ENCODE assay signal across 8 cellular contexts in genomic region chr15:57706405-57707209, GRCh38. TPM values are rescaled to one million over a fixed set of nuclear protein-coding genes. Genes with fewer than 3 reads are reported as not detected.
DNase-seq lines count a peak whose midpoint lies in the region; ATAC-seq and TF ChIP-seq lines count a peak whose summit lies in the region.

Gene POLR2M, plus strand, starts transcription at chr15:57706714. Its CDS starts 129 bp downstream, at chr15:57706843.

- H3K4me3 ChIP-seq in HFF-Myc (replicated peaks; ENCODE audit: low read depth, low read length), result peak within 1 kb of the TSS; percentile 95
- H3K4me3 ChIP-seq in gastroesophageal sphincter, result peak within 1 kb of the TSS; percentile 75 to 80
- H3K4me3 ChIP-seq in neutrophil (ENCODE audit: low read depth in 1 of 2, low read length in 1 of 2), result peak within 1 kb of the TSS; percentile 66 to 71

- DNase-seq in GM03348 (ENCODE audit: low spot score) (peak; percentile 92), HFF-Myc (ENCODE audit: extremely low read depth, low read depth) (peak; percentile 98), NAMALWA (ENCODE audit: low spot score) (peak; percentile 98), SK-N-DZ (ENCODE audit: low spot score) (peak; percentile 95), substantia nigra (lab: John Stamatoyannopoulos, UW) (peak; percentile 39 to 99 (median 89))
- DNase-seq in activated naive CD4-positive, alpha-beta T cell treated with anti-CD3 and anti-CD28 coated beads for 36 hours, result peak; percentile 98

- CTCF ChIA-PET in activated naive CD4-positive, alpha-beta T cell treated with anti-CD3 and anti-CD28 coated beads for 36 hours (lab: Charles Lee), result interaction anchor here (0.9 to 1.9 kb wide), 5 partner anchors 10 to 164 kb away, joined by 3 to 8 read pairs (median 4); no protein-coding TSS in a partner anchor

- TF ChIP-seq POLR2A in gastroesophageal sphincter (IDR thresholded peaks at IDR 0.05), result peak; percentile 70 to 78

- peaks cover 79% of the 10 kb centered on the region for H3K4me1 Mint-ChIP-seq in activated naive CD4-positive, alpha-beta T cell treated with anti-CD3 and anti-CD28 coated beads for 36 hours (ENCODE audit: low read depth)

- no peaks in the 10 kb centered on the region for H3K9me3 ChIP-seq in gastroesophageal sphincter
- H3K9me3 ChIP-seq in neutrophil, result no peaks in the 10 kb centered on the region

- intact Hi-C loops in activated naive CD4-positive, alpha-beta T cell treated with anti-CD3 and anti-CD28 coated beads for 36 hours (cut with micrococcal nuclease), result loop anchor here (1.0 to 10.0 kb wide), 6 partner anchors 145 to 1982 kb away; partner anchors contain the start of genes BNIP2, RFX7, SLTM and ZNF280D

- H3K27ac ChIP-seq in gastroesophageal sphincter (peak within 1 kb of the TSS; percentile 84 to 97 (median 93)), neutrophil (peak within 1 kb of the TSS; percentile 77), substantia nigra (ENCODE audit: low read depth, low read length, poor library complexity, severe bottlenecking) (peak within 1 kb of the TSS; percentile 88)

- no peaks in the 10 kb centered on the region for H3K27me3 Mint-ChIP-seq in activated naive CD4-positive, alpha-beta T cell treated with anti-CD3 and anti-CD28 coated beads for 36 hours (ENCODE audit: low read depth)

- no peaks in the 10 kb centered on the region for H3K9me3 Mint-ChIP-seq in activated naive CD4-positive, alpha-beta T cell treated with anti-CD3 and anti-CD28 coated beads for 36 hours

- H3K36me3 ChIP-seq in gastroesophageal sphincter (peaks cover 8 to 27% of the 10 kb centered on the region in 2 donors), neutrophil (peaks cover 24% of the 10 kb centered on the region)

- 0% methylated on average over 6 to 23 of the region's 70 CpGs for WGBS in gastroesophageal sphincter (ENCODE audit: low coverage in 1 of 2), 2 donors

- TF ChIP-seq EP300 in gastroesophageal sphincter (IDR thresholded peaks at IDR 0.05), result no peak

- no peaks in the 10 kb centered on the region for H3K27me3 ChIP-seq in gastroesophageal sphincter
- H3K27me3 ChIP-seq in neutrophil, result peaks cover 23% of the 10 kb centered on the region

- H3K4me1 ChIP-seq in gastroesophageal sphincter (peaks cover 0 to 44% (median 14%) of the 10 kb centered on the region in 3 donors), neutrophil (ENCODE audit: control insufficient read depth in 1 of 2, insufficient read depth in 1 of 2, low read depth in 1 of 2, low read length in 1 of 2) (peaks cover 11 to 12% of the 10 kb centered on the region in 2 experiments)

- TF ChIP-seq CTCF in HFF-Myc (IDR thresholded peaks at IDR 0.05; ENCODE audit: low read depth, low read length, missing control alignments) (no peak), gastroesophageal sphincter (IDR thresholded peaks at IDR 0.05) (peak in 1 of 4 experiments; percentile 2), neutrophil (IDR thresholded peaks at IDR 0.05) (no peak)

- ATAC-seq in gastroesophageal sphincter, result peak; percentile 98

- peaks cover 33% of the 10 kb centered on the region for H3K36me3 Mint-ChIP-seq in activated naive CD4-positive, alpha-beta T cell treated with anti-CD3 and anti-CD28 coated beads for 36 hours (ENCODE audit: low read depth)

- peak within 1 kb of the TSS; percentile 93 for H3K27ac Mint-ChIP-seq in activated naive CD4-positive, alpha-beta T cell treated with anti-CD3 and anti-CD28 coated beads for 36 hours

- H3K4me3 Mint-ChIP-seq in activated naive CD4-positive, alpha-beta T cell treated with anti-CD3 and anti-CD28 coated beads for 36 hours, result peak within 1 kb of the TSS; percentile 90

RNA-seq across cellular contexts. Expression of gene POLR2M, which starts in this region (rescaled TPM):
- 46.8 and 941 TPM in 2 replicates for polyA plus RNA-seq in SK-N-DZ (2014; cell fraction: cytosol; rRNA removed)
- 17.1 and 20.6 TPM in 2 replicates for polyA plus RNA-seq in SK-N-DZ (2014; cell fraction: nucleus; rRNA removed)
- 100 to 1,000 TPM; 107 to 114 TPM for total RNA-seq in activated naive CD4-positive, alpha-beta T cell treated with anti-CD3 and anti-CD28 coated beads for 36 hours
- 10 to 100 TPM; 47.3 to 80.5 (median 59.0) TPM for total RNA-seq in gastroesophageal sphincter

Comparison
In these comparisons a context has a peak if more than half of its experiments do, and no peak if none do; other contexts are left out.
1. Peak in every context shown above with its lines: DNase-seq, ATAC-seq, H3K4me3 ChIP-seq and H3K27ac ChIP-seq.